7 cellular contexts compared by ENCODE assay signal in genomic region chr11:64285885-64286800, GRCh38. TPM values are rescaled to one million over a fixed set of nuclear protein-coding genes. Genes with fewer than 3 reads are reported as not detected.
DNase-seq lines count a peak whose midpoint lies in the region; ATAC-seq and TF ChIP-seq lines count a peak whose summit lies in the region.
"Had no signal": no experiment of that assay in that cellular context is flagged by ENCODE, and none has a peak within 500 bp of the region (broad histone marks: within the 10 kb centered on the region; RNA-seq: fewer than 3 reads in every experiment).

No MANE protein-coding gene starts in this region.

- H3K4me1 ChIP-seq in osteoblast (ENCODE audit: insufficient read depth, low read length), result peaks cover 21% of the 10 kb centered on the region

- DNase-seq in DMS153 treated with DMSO at 0.1 percent for 48 hours (lab: John Stamatoyannopoulos, UW; ENCODE audit: unreplicated experiment) (peak; percentile 25), NCI-H1092 treated with DMSO at 0.1 percent for 48 hours (lab: John Stamatoyannopoulos, UW) (peak; percentile 75), osteoblast (ENCODE audit: insufficient read length, low spot score, missing footprints) (peak; percentile 73), CD1c-positive myeloid dendritic cell (ENCODE audit: extremely low spot score) (no peak)
- DNase-seq in central memory CD8-positive, alpha-beta T cell (ENCODE audit: low spot score in 2 of 2), result no peak

- H3K27ac Mint-ChIP-seq in central memory CD8-positive, alpha-beta T cell (ENCODE audit: low read depth), result peak overlapping the region; percentile 97

- H3K4me3 ChIP-seq in osteoblast (ENCODE audit: insufficient read depth, low read length), result peak overlapping the region; percentile 83

- H2AFZ ChIP-seq in osteoblast (ENCODE audit: low read length), result no peak overlapping the region

- no peaks in the 10 kb centered on the region for H3K9me3 Mint-ChIP-seq in central memory CD8-positive, alpha-beta T cell

- peaks cover 14% of the 10 kb centered on the region for H3K27me3 ChIP-seq in osteoblast (ENCODE audit: insufficient read depth, low read length)

- no peak overlapping the region for H3K27ac ChIP-seq in osteoblast (ENCODE audit: low read depth, low read length)

- TF ChIP-seq CTCF in osteoblast (IDR thresholded peaks at IDR 0.05; ENCODE audit: extremely low read depth, low read depth, low read length), result no peak

- H3K4me2 ChIP-seq in osteoblast (ENCODE audit: insufficient read depth, low read length), result peak overlapping the region; percentile 99

- H3K4me3 Mint-ChIP-seq in central memory CD8-positive, alpha-beta T cell, result peak overlapping the region; percentile 87

- peaks cover 25% of the 10 kb centered on the region for H3K4me1 Mint-ChIP-seq in central memory CD8-positive, alpha-beta T cell

- peaks cover 16% of the 10 kb centered on the region for H3K36me3 ChIP-seq in osteoblast (ENCODE audit: insufficient read depth, low read length)

- H3K27me3 Mint-ChIP-seq in central memory CD8-positive, alpha-beta T cell, result peaks cover 9% of the 10 kb centered on the region

- H3K9me3 ChIP-seq in osteoblast (ENCODE audit: low read depth, low read length), result no peaks in the 10 kb centered on the region

- H3K79me2 ChIP-seq in osteoblast (ENCODE audit: insufficient read depth, low read length), result peaks cover 33% of the 10 kb centered on the region

- peaks cover 2% of the 10 kb centered on the region for H4K20me1 ChIP-seq in osteoblast (ENCODE audit: insufficient read depth, low read length)

- peaks cover 9% of the 10 kb centered on the region for H3K36me3 Mint-ChIP-seq in central memory CD8-positive, alpha-beta T cell (ENCODE audit: insufficient read depth)

- no peak for ATAC-seq in central memory CD8-positive, alpha-beta T cell (replicated peaks; ENCODE audit: extremely low read depth, poor library complexity, severe bottlenecking)
- no peak for ATAC-seq in GM19324 (IDR thresholded peaks at IDR 0.05; ENCODE audit: low FRiP score, unreplicated experiment)

RNA-seq across cellular contexts. Expression of gene GPR137, which starts 0.5 kb away (rescaled TPM):
- total RNA-seq in osteoblast, result 13.3 and 18.5 TPM in 2 replicates

RNA-seq across cellular contexts. Expression of gene BAD, which starts 1.7 kb away (rescaled TPM):
- total RNA-seq in osteoblast, result 70.9 and 71.3 TPM in 2 replicates

RNA-seq across cellular contexts. Expression of gene KCNK4, which starts 5.0 kb away (rescaled TPM):
- total RNA-seq in osteoblast, result 0.29 and 0.36 TPM in 2 replicates
- total RNA-seq: T-helper 2 cell treated with Interferon-gamma antibody and Interleukin-4, amounts not matched to agents 100 ng/mL and 5 ng/mL, for 36 hours had no signal

RNA-seq across cellular contexts. Expression of gene CATSPERZ, which starts 14.0 kb away (rescaled TPM):
- total RNA-seq in osteoblast, result 0.29 TPM in 1 of 2 replicates, not detected in the other
- total RNA-seq: T-helper 2 cell treated with Interferon-gamma antibody and Interleukin-4, amounts not matched to agents 100 ng/mL and 5 ng/mL, for 36 hours had no signal

RNA-seq across cellular contexts. Expression of gene ESRRA, which starts 19.2 kb away (rescaled TPM):
- 24.5 and 28.6 TPM in 2 replicates for total RNA-seq in osteoblast

Comparison
In these comparisons a context has a peak if more than half of its experiments do, and no peak if none do; other contexts are left out.
1. DNase-seq: peak in DMS153 treated with DMSO at 0.1 percent for 48 hours (single experiment), NCI-H1092 treated with DMSO at 0.1 percent for 48 hours (single experiment) and osteoblast (single experiment); none in central memory CD8-positive, alpha-beta T cell (0 of 2) and CD1c-positive myeloid dendritic cell (single experiment).